20 cellular contexts compared by ENCODE assay signal in the genomic region with DNA sequence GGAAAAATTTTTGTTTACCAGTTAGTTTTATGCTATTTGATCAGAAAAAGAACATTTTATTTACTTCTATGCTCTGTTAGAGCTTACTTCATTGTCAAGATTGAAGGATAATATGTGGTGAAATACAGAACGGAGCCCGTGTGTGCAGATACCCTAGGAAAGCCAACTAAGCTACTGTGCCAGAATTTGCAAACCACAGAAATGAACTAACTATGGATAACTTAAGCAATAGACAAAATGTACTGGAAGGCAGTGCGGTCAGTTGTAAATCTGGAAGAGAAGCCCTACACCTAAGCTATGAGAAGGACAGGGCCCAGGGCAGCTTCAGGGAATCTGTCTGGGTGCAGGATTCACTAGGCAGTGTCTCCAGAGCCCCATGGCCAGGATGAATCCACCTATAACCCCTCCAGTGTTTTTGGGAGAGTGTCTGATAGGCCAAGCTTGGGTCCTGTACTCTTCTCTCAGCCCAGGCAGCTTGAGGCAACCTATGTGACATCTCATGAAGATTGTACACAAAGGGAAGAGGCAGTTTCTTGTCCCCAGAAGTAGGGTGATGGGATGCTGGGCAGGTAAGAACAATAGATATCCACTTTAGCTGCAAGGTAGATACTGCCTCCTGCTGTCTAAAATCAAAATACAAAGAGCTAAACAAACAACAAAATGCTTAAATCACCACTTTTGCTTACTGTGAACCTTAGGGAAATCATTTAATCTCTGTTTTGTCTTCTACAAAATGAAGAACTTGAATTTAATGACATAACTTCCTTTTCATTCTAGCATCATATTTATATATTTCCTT. TPM values are rescaled to one million over a fixed set of nuclear protein-coding genes. Genes with fewer than 3 reads are reported as not detected.
DNase-seq lines count a peak whose midpoint lies in the region; ATAC-seq and TF ChIP-seq lines count a peak whose summit lies in the region.
"Had no signal": no experiment of that assay in that cellular context is flagged by ENCODE, and none has a peak within 500 bp of the region (broad histone marks: within the 10 kb centered on the region; RNA-seq: fewer than 3 reads in every experiment).

No MANE protein-coding gene starts in this region.

- H3K9ac ChIP-seq in mammary epithelial cell (ENCODE audit: insufficient read depth, low read length), result no peak overlapping the region

- peak; percentile 22 for TF ChIP-seq CTCF in GM06990 (IDR thresholded peaks at IDR 0.05; ENCODE audit: insufficient read depth, low read length, poor library complexity, severe bottlenecking)
- TF ChIP-seq CTCF in LNCAP (IDR thresholded peaks at IDR 0.05), result peak; percentile 33; the same call in 1 of the 2 replicates
- TF ChIP-seq CTCF in mammary epithelial cell (conservative IDR thresholded peaks at IDR 0.05 in 1 of 2, IDR thresholded peaks at IDR 0.05 in 1 of 2; ENCODE audit: extremely low read depth in 1 of 2, insufficient read depth in 1 of 2, low read depth in 1 of 2, low read length in 2 of 2), result peak in 1 of 2 donors; percentile 34

- whole genome bisulfite sequencing in mammary epithelial cell (ENCODE audit: low coverage, missing lambda C conversion rate), result 22% methylated on average over 3 of the region's 3 CpGs

- no peak overlapping the region for H3K27ac Mint-ChIP-seq in activated CD4-positive, alpha-beta memory T cell treated with anti-CD3 and anti-CD28 coated beads, Interleukin-2, amount 10 ng/mL, durations not matched to agents 7 days and 5 days
- H3K27ac Mint-ChIP-seq: activated naive CD4-positive, alpha-beta T cell treated with anti-CD3 and anti-CD28 coated beads, Interleukin-2, amount 10 ng/mL, durations not matched to agents 7 days and 5 days; nephron progenitor cell had no signal

- dilution Hi-C loops in mammary epithelial cell (cut with HindIII; ENCODE audit: low sequenced_read_pairs), result no loop called here

- peak overlapping the region; percentile 56 for H2AFZ ChIP-seq in mammary epithelial cell (ENCODE audit: low read depth, low read length)

- H3K36me3 Mint-ChIP-seq in activated CD4-positive, alpha-beta memory T cell treated with anti-CD3 and anti-CD28 coated beads, Interleukin-2, amount 10 ng/mL, durations not matched to agents 7 days and 5 days (ENCODE audit: low read depth), result no peaks in the 10 kb centered on the region
- H3K36me3 Mint-ChIP-seq: activated naive CD4-positive, alpha-beta T cell treated with anti-CD3 and anti-CD28 coated beads, Interleukin-2, amount 10 ng/mL, durations not matched to agents 7 days and 5 days had no signal

- H3K9me3 ChIP-seq in mammary epithelial cell (replicated peaks; ENCODE audit: insufficient read depth, low read length), result no peaks in the 10 kb centered on the region
- H3K9me3 ChIP-seq: lower lobe of right lung, right atrium auricular region, SJCRH30, upper lobe of right lung had no signal

- peaks cover 26% of the 10 kb centered on the region for H3K4me1 ChIP-seq in mammary epithelial cell (ENCODE audit: insufficient read depth, low read length)
- H3K4me1 ChIP-seq: lower lobe of right lung, right atrium auricular region, SJCRH30, upper lobe of right lung had no signal

- no TSS peak for BruUV-seq in mammary epithelial cell (replicated peaks; lab: Mats Ljungman, UMichigan)

- POLR2A ChIA-PET in activated CD4-positive, alpha-beta memory T cell treated with anti-CD3 and anti-CD28 coated beads, Interleukin-2, amount 10 ng/mL, durations not matched to agents 7 days and 5 days (lab: Charles Lee), result no interaction called here

- intact Hi-C loops in mammary epithelial cell (cut with micrococcal nuclease), result no loop called here

- DNase-seq in GM06990 (ENCODE audit: extremely low read depth, insufficient read length) (no peak), mammary epithelial cell (peak; percentile 24), kidney tubule cell (ENCODE audit: low spot score) (peak; percentile 38), amniotic stem cell (lab: John Stamatoyannopoulos, UW) (no peak)
- no peak for DNase-seq in activated T-cell treated with anti-CD3 and anti-CD28 coated beads, Interleukin-2, amount 50 U/mL, for 1 hour
- no peak for DNase-seq in activated CD4-positive, alpha-beta memory T cell treated with anti-CD3 and anti-CD28 coated beads, Interleukin-2, amount 10 ng/mL, durations not matched to agents 7 days and 5 days
- DNase-seq: activated naive CD4-positive, alpha-beta T cell treated with anti-CD3 and anti-CD28 coated beads, Interleukin-2, amount 10 ng/mL, durations not matched to agents 7 days and 5 days; lower lobe of right lung; NCI-H2029 treated with DMSO at 0.1 percent for 48 hours; SJCRH30; stimulated activated CD4-positive, alpha-beta T cell treated with anti-CD3 and anti-CD28 coated beads, Interleukin-2, amount 100 ng/mL, for 48 hours; upper lobe of right lung had no signal

- no peak for ATAC-seq in GM18498 (IDR thresholded peaks at IDR 0.05; ENCODE audit: unreplicated experiment)
- ATAC-seq: lower lobe of right lung, upper lobe of right lung had no signal

- no peak overlapping the region for H3K27ac ChIP-seq in mammary epithelial cell (ENCODE audit: insufficient read depth, low read depth, low read length)
- H3K27ac ChIP-seq: lower lobe of right lung, right atrium auricular region, SJCRH30, upper lobe of right lung had no signal

- no peak overlapping the region for H3K4me3 Mint-ChIP-seq in activated CD4-positive, alpha-beta memory T cell treated with anti-CD3 and anti-CD28 coated beads, Interleukin-2, amount 10 ng/mL, durations not matched to agents 7 days and 5 days
- H3K4me3 Mint-ChIP-seq: activated naive CD4-positive, alpha-beta T cell treated with anti-CD3 and anti-CD28 coated beads, Interleukin-2, amount 10 ng/mL, durations not matched to agents 7 days and 5 days; central memory CD8-positive, alpha-beta T cell; nephron progenitor cell had no signal

- no peaks in the 10 kb centered on the region for H3K9me3 Mint-ChIP-seq in activated CD4-positive, alpha-beta memory T cell treated with anti-CD3 and anti-CD28 coated beads, Interleukin-2, amount 10 ng/mL, durations not matched to agents 7 days and 5 days
- H3K9me3 Mint-ChIP-seq: activated naive CD4-positive, alpha-beta T cell treated with anti-CD3 and anti-CD28 coated beads, Interleukin-2, amount 10 ng/mL, durations not matched to agents 7 days and 5 days; central memory CD8-positive, alpha-beta T cell; nephron progenitor cell had no signal

- H3K4me3 ChIP-seq in GM06990 (replicated peaks; ENCODE audit: low read depth, low read length) (no peak overlapping the region), mammary epithelial cell (replicated peaks in 1 of 3; ENCODE audit: insufficient read depth in 1 of 3, low read depth in 2 of 3, low read length in 3 of 3) (no peak overlapping the region)
- H3K4me3 ChIP-seq: lower lobe of right lung, right atrium auricular region, SJCRH30, upper lobe of right lung had no signal

- no peak overlapping the region for H3K4me2 ChIP-seq in mammary epithelial cell (ENCODE audit: insufficient read depth, low read depth, low read length)

- no peaks in the 10 kb centered on the region for H4K20me1 ChIP-seq in mammary epithelial cell (ENCODE audit: insufficient read depth, low read length)

- peaks cover 15% of the 10 kb centered on the region for H3K27me3 Mint-ChIP-seq in activated CD4-positive, alpha-beta memory T cell treated with anti-CD3 and anti-CD28 coated beads, Interleukin-2, amount 10 ng/mL, durations not matched to agents 7 days and 5 days

- CTCF ChIA-PET in mammary epithelial cell (lab: Charles Lee; ENCODE audit: low non-redundant PET), result interaction anchor here (0.6 kb wide), 1 partner anchor 23 kb away, joined by 5 read pairs; no protein-coding TSS in a partner anchor
- CTCF ChIA-PET in activated CD4-positive, alpha-beta memory T cell treated with anti-CD3 and anti-CD28 coated beads, Interleukin-2, amount 10 ng/mL, durations not matched to agents 7 days and 5 days (lab: Charles Lee), result interaction anchor here (0.7 to 2.2 kb wide), 8 partner anchors 95 to 250 kb away, joined by 3 to 10 read pairs (median 4); no protein-coding TSS in a partner anchor

- peaks cover 4% of the 10 kb centered on the region for H3K4me1 Mint-ChIP-seq in activated CD4-positive, alpha-beta memory T cell treated with anti-CD3 and anti-CD28 coated beads, Interleukin-2, amount 10 ng/mL, durations not matched to agents 7 days and 5 days
- H3K4me1 Mint-ChIP-seq: nephron progenitor cell had no signal

- no peaks in the 10 kb centered on the region for H3K36me3 ChIP-seq in GM06990 (ENCODE audit: control insufficient read depth, insufficient read depth, low read length)
- no peaks in the 10 kb centered on the region for H3K36me3 ChIP-seq in mammary epithelial cell (ENCODE audit: insufficient read depth, low read length)
- H3K36me3 ChIP-seq: lower lobe of right lung, right atrium auricular region, SJCRH30, upper lobe of right lung had no signal

- H3K79me2 ChIP-seq in mammary epithelial cell (ENCODE audit: insufficient read depth, low read length), result no peaks in the 10 kb centered on the region

- in situ Hi-C loops in mammary epithelial cell (cut with MboI; ENCODE audit: low sequenced_read_pairs in 2 of 2), result no loop called here

- H3K27me3 ChIP-seq in GM06990 (replicated peaks; ENCODE audit: control insufficient read depth, insufficient read depth, low read length), result no peaks in the 10 kb centered on the region; the same call in 1 of the 2 replicates
- no peaks in the 10 kb centered on the region for H3K27me3 ChIP-seq in mammary epithelial cell (ENCODE audit: insufficient read depth, low read length)
- H3K27me3 ChIP-seq: right atrium auricular region, SJCRH30, upper lobe of right lung had no signal

RNA-seq across cellular contexts. Expression of a gene that starts 12.1 kb away (rescaled TPM):
- total RNA-seq in mammary epithelial cell, result 10 to 100 TPM in 1 of 2 donors, not detected in 1; 13.8 TPM
- 3.6 TPM for polyA plus RNA-seq in mammary epithelial cell
- not detected for polyA minus RNA-seq in mammary epithelial cell
- total RNA-seq in activated CD4-positive, alpha-beta memory T cell treated with anti-CD3 and anti-CD28 coated beads, Interleukin-2, amount 10 ng/mL, durations not matched to agents 7 days and 5 days, result not detected
- total RNA-seq: activated CD8-positive, alpha-beta memory T cell treated with anti-CD3 and anti-CD28 coated beads for 36 hours; endothelial cell of umbilical vein; right atrium auricular region; SJCRH30 had no signal
- polyA plus RNA-seq: BJ had no signal

Comparison
In these comparisons a context has a peak if more than half of its experiments do, and no peak if none do; other contexts are left out.
1. DNase-seq: peak in mammary epithelial cell (single experiment) and kidney tubule cell (single experiment); none in GM06990 (single experiment), activated T-cell treated with anti-CD3 and anti-CD28 coated beads, Interleukin-2, amount 50 U/mL, for 1 hour (single experiment), amniotic stem cell (single experiment) and activated CD4-positive, alpha-beta memory T cell treated with anti-CD3 and anti-CD28 coated beads, Interleukin-2, amount 10 ng/mL, durations not matched to agents 7 days and 5 days (single experiment).